ENCODE assay signal across 15 cellular contexts in genomic region chr2:58796239-58796638, GRCh38.
"Had no signal": no experiment of that assay in that cellular context is flagged by ENCODE, and none has a peak within 500 bp of the region (broad histone marks: within the 10 kb centered on the region; RNA-seq: fewer than 3 reads in every experiment).

No MANE protein-coding gene starts in this region.

- H3K4me3 Mint-ChIP-seq: activated B cell treated with CpG ODN at 0.5 μM for 24 hours; activated naive CD8-positive, alpha-beta T cell treated with anti-CD3 and anti-CD28 coated beads, Interleukin-2, amount 10 ng/mL, durations not matched to agents 7 days and 5 days; activated T-cell treated with anti-CD3 and anti-CD28 coated beads, Interleukin-2, amount 50 U/mL, for 72 hours; mesothelial cell of epicardium; nephron progenitor cell had no signal

- H3K4me1 Mint-ChIP-seq: activated B cell treated with CpG ODN at 0.5 μM for 24 hours; activated naive CD8-positive, alpha-beta T cell treated with anti-CD3 and anti-CD28 coated beads, Interleukin-2, amount 10 ng/mL, durations not matched to agents 7 days and 5 days; nephron progenitor cell had no signal

- H3K36me3 ChIP-seq: gastroesophageal sphincter, lower lobe of right lung, transverse colon had no signal

- H3K4me1 ChIP-seq: gastroesophageal sphincter, lower lobe of right lung, transverse colon had no signal

- H3K36me3 Mint-ChIP-seq: activated naive CD8-positive, alpha-beta T cell treated with anti-CD3 and anti-CD28 coated beads, Interleukin-2, amount 10 ng/mL, durations not matched to agents 7 days and 5 days had no signal

- H3K27me3 ChIP-seq: transverse colon had no signal

- H3K27ac Mint-ChIP-seq: activated B cell treated with CpG ODN at 0.5 μM for 24 hours; activated naive CD8-positive, alpha-beta T cell treated with anti-CD3 and anti-CD28 coated beads, Interleukin-2, amount 10 ng/mL, durations not matched to agents 7 days and 5 days; activated T-cell treated with anti-CD3 and anti-CD28 coated beads, Interleukin-2, amount 50 U/mL, for 72 hours; mesothelial cell of epicardium; nephron progenitor cell had no signal

- H3K9me3 ChIP-seq: gastroesophageal sphincter, lower lobe of right lung, transverse colon had no signal

- H3K4me3 ChIP-seq: gastroesophageal sphincter, lower lobe of right lung, transverse colon had no signal

- ATAC-seq: activated T-cell treated with anti-CD3 and anti-CD28 coated beads, Interleukin-2, amount 50 U/mL, for 72 hours; gastroesophageal sphincter; left colon; lower lobe of right lung; sciatic nerve; stimulated activated naive CD8-positive, alpha-beta T cell treated with anti-CD3 and anti-CD28 coated beads, Interleukin-15, Interleukin-2, amounts not matched to agents 100 U/mL and 50 U/mL, for 24 hours had no signal

- H3K27ac ChIP-seq: gastroesophageal sphincter, lower lobe of right lung, transverse colon had no signal

- DNase-seq: activated B cell treated with CpG ODN at 0.5 μM for 24 hours; activated CD4-positive, alpha-beta T cell treated with anti-CD3 and anti-CD28 coated beads for 48 hours; activated CD8-positive, alpha-beta memory T cell treated with anti-CD3 and anti-CD28 coated beads, Interleukin-2, amount 50 U/mL, for 48 hours; activated gamma-delta T cell; activated naive CD8-positive, alpha-beta T cell treated with anti-CD3 and anti-CD28 coated beads, Interleukin-2, amount 10 ng/mL, durations not matched to agents 7 days and 5 days; activated T-cell treated with anti-CD3 and anti-CD28 coated beads, Interleukin-2, amount 50 U/mL, for 72 hours; anterior cingulate cortex; left colon; lower lobe of right lung; nephron progenitor cell; stimulated activated naive CD8-positive, alpha-beta T cell treated with anti-CD3 and anti-CD28 coated beads, Interleukin-15, Interleukin-2, amounts not matched to agents 100 U/mL and 50 U/mL, for 24 hours; transverse colon had no signal

- H3K27me3 Mint-ChIP-seq: activated naive CD8-positive, alpha-beta T cell treated with anti-CD3 and anti-CD28 coated beads, Interleukin-2, amount 10 ng/mL, durations not matched to agents 7 days and 5 days had no signal

- H3K9me3 Mint-ChIP-seq: activated B cell treated with CpG ODN at 0.5 μM for 24 hours; activated naive CD8-positive, alpha-beta T cell treated with anti-CD3 and anti-CD28 coated beads, Interleukin-2, amount 10 ng/mL, durations not matched to agents 7 days and 5 days; activated T-cell treated with anti-CD3 and anti-CD28 coated beads, Interleukin-2, amount 50 U/mL, for 72 hours; nephron progenitor cell had no signal
